ENCODE assay signal across 20 cellular contexts in genomic region chr1:243294723-243295121, GRCh38. TPM values are rescaled to one million over a fixed set of nuclear protein-coding genes. Genes with fewer than 3 reads are reported as not detected.
DNase-seq lines count a peak whose midpoint lies in the region; ATAC-seq, FAIRE-seq and TF ChIP-seq lines count a peak whose summit lies in the region.
"Had no signal": no experiment of that assay in that cellular context is flagged by ENCODE, and none has a peak within 500 bp of the region (broad histone marks: within the 10 kb centered on the region; RNA-seq: fewer than 3 reads in every experiment).

No MANE protein-coding gene starts in this region.

- H3K27ac Mint-ChIP-seq in Caco-2 (ENCODE audit: unreplicated experiment) = peak overlapping the region; percentile 15
- H3K27ac Mint-ChIP-seq: natural killer cell had no signal

- CTCF ChIA-PET in Caco-2 (lab: Charles Lee) = interaction anchor here (0.6 kb wide), 2 partner anchors 48 to 989 kb away, joined by 3 to 4 read pairs; no protein-coding TSS in a partner anchor
- CTCF ChIA-PET in IMR-90 (lab: Yijun Ruan, JAX) = no interaction called here

- H3K36me3 Mint-ChIP-seq in Caco-2 (ENCODE audit: insufficient read depth, unreplicated experiment) = peaks cover 7% of the 10 kb centered on the region

- TF ChIP-seq POLR2A in IMR-90 (IDR thresholded peaks at IDR 0.05; ENCODE audit: low read depth, low read length) = no peak
- no peak for TF ChIP-seq POLR2A in testis (IDR thresholded peaks at IDR 0.05)
- no peak for TF ChIP-seq POLR2A in gastroesophageal sphincter (IDR thresholded peaks at IDR 0.05)

- no peak overlapping the region for H2AFZ ChIP-seq in IMR-90 (replicated peaks; ENCODE audit: low read length, poor library complexity)
- H2AFZ ChIP-seq: GM23338 had no signal

- no peak overlapping the region for H3K14ac ChIP-seq in IMR-90 (replicated peaks; ENCODE audit: low read depth, low read length)

- no peak overlapping the region for H4K91ac ChIP-seq in IMR-90 (ENCODE audit: insufficient read depth, low read depth, low read length)

- H2BK5ac ChIP-seq in IMR-90 (ENCODE audit: low read depth, low read length, poor library complexity, severe bottlenecking) = peak overlapping the region; percentile 41

- H3K4me1 ChIP-seq in Caco-2 (no peaks in the 10 kb centered on the region), IMR-90 (ENCODE audit: control insufficient read depth, insufficient read depth, low read length) (peaks cover 5% of the 10 kb centered on the region; the same call in 1 of the 2 replicates), testis (no peaks in the 10 kb centered on the region), gastroesophageal sphincter (no peaks in the 10 kb centered on the region)
- H3K4me1 ChIP-seq: SJSA1 had no signal

- no peak for TF ChIP-seq EP300 in gastroesophageal sphincter (IDR thresholded peaks at IDR 0.05)

- no peak overlapping the region for H3K4me3 Mint-ChIP-seq in Caco-2 (ENCODE audit: unreplicated experiment)
- H3K4me3 Mint-ChIP-seq: CD14-positive monocyte; GM23338; natural killer cell; stimulated activated naive B cell treated with anti-CD40 and anti-IgM and Interleukin-4, amounts not matched to agents 10 μg/mL and 1 μg/mL and 100 μg/mL, for 72 hours had no signal

- peaks cover 7% of the 10 kb centered on the region for H3K4me1 Mint-ChIP-seq in Caco-2 (ENCODE audit: low read depth, unreplicated experiment)
- H3K4me1 Mint-ChIP-seq: CD14-positive monocyte, natural killer cell had no signal

- no peak for TF ChIP-seq CTCF in Caco-2 (IDR thresholded peaks at IDR 0.05; ENCODE audit: insufficient read depth in 1 of 2, low read depth in 1 of 2, low read length in 1 of 2, severe bottlenecking in 1 of 2, unreplicated experiment in 1 of 2)
- TF ChIP-seq CTCF in IMR-90 (conservative IDR thresholded peaks at IDR 0.05; ENCODE audit: low read depth, low read length) = no peak
- TF ChIP-seq CTCF in bronchial epithelial cell (IDR thresholded peaks at IDR 0.05; ENCODE audit: insufficient read depth, low read length, severe bottlenecking) = no peak
- TF ChIP-seq CTCF in testis (IDR thresholded peaks at IDR 0.05) = no peak
- no peak for TF ChIP-seq CTCF in gastroesophageal sphincter (IDR thresholded peaks at IDR 0.05)

- H3K27ac ChIP-seq in IMR-90 (ENCODE audit: insufficient read depth, low read length) (no peak overlapping the region), testis (no peak overlapping the region), gastroesophageal sphincter (no peak overlapping the region)
- H3K27ac ChIP-seq: dorsolateral prefrontal cortex, HL-60, SJSA1 had no signal

- ATAC-seq in IMR-90 (ENCODE audit: low read depth) = peak; percentile 51; the same call in 1 of the 2 replicates
- ATAC-seq in GM19023 (IDR thresholded peaks at IDR 0.05; ENCODE audit: unreplicated experiment) = no peak
- ATAC-seq in gastroesophageal sphincter = no peak
- ATAC-seq: natural killer cell; stimulated activated naive B cell treated with anti-CD40 and anti-IgM and Interleukin-4, amounts not matched to agents 10 μg/mL and 1 μg/mL and 100 μg/mL, for 72 hours had no signal

- H3K4me3 ChIP-seq in Caco-2 (ENCODE audit: low read depth, low read length) = no peak overlapping the region
- no peak overlapping the region for H3K4me3 ChIP-seq in IMR-90 (ENCODE audit: insufficient read depth, low read depth, low read length)
- H3K4me3 ChIP-seq in bronchial epithelial cell (ENCODE audit: low read depth, low read length) = no peak overlapping the region
- no peak overlapping the region for H3K4me3 ChIP-seq in testis
- H3K4me3 ChIP-seq in gastroesophageal sphincter = no peak overlapping the region
- H3K4me3 ChIP-seq: dorsolateral prefrontal cortex, GM23338, SJSA1 had no signal

- no peak overlapping the region for H3K4me2 ChIP-seq in IMR-90 (ENCODE audit: low read depth, low read length)
- H3K4me2 ChIP-seq: GM23338 had no signal

- no peaks in the 10 kb centered on the region; the same call in 1 of the 2 replicates for H3K9me1 ChIP-seq in IMR-90 (ENCODE audit: insufficient read depth, low read length)

- intact Hi-C loops in Caco-2 (cut with micrococcal nuclease; ENCODE audit: unreplicated experiment) = no loop called here
- intact Hi-C loops in IMR-90 (cut with micrococcal nuclease) = loop anchor here (2.0 kb wide), 1 partner anchor 16 kb away; no protein-coding TSS in a partner anchor
- intact Hi-C loops in testis (cut with DNase I; ENCODE audit: low total_unique reads) = no loop called here

- no peaks in the 10 kb centered on the region for H4K20me1 ChIP-seq in IMR-90 (ENCODE audit: insufficient read depth, low read length)

- H3K36me3 ChIP-seq in Caco-2 (ENCODE audit: control insufficient read depth, insufficient read depth, low read length) = no peaks in the 10 kb centered on the region
- H3K36me3 ChIP-seq in IMR-90 (ENCODE audit: control insufficient read depth, insufficient read depth, low read length) = peaks cover 4% of the 10 kb centered on the region
- peaks cover 2% of the 10 kb centered on the region for H3K36me3 ChIP-seq in bronchial epithelial cell (ENCODE audit: control insufficient read depth, insufficient read depth, low read length)
- H3K36me3 ChIP-seq in testis (ENCODE audit: low read depth, missing control alignments) = no peaks in the 10 kb centered on the region
- H3K36me3 ChIP-seq in gastroesophageal sphincter = peaks cover 0 to 81% of the 10 kb centered on the region in 2 donors

- dilution Hi-C loops in IMR-90 (cut with HindIII; ENCODE audit: low sequenced_read_pairs, unreplicated experiment) = no loop called here

- no peak overlapping the region for H3K18ac ChIP-seq in IMR-90 (ENCODE audit: low read depth, low read length)

- POLR2A ChIA-PET in Caco-2 (lab: Charles Lee) (no interaction called here), IMR-90 (lab: Charles Lee; ENCODE audit: unreplicated experiment) (no interaction called here)

- no peak overlapping the region for H4K8ac ChIP-seq in IMR-90 (ENCODE audit: low read depth in 2 of 2, low read length in 2 of 2)

- H3K27me3 ChIP-seq in Caco-2 (replicated peaks; ENCODE audit: control insufficient read depth, insufficient read depth, low read length) (no peaks in the 10 kb centered on the region), IMR-90 (ENCODE audit: control insufficient read depth, insufficient read depth, low read length) (no peaks in the 10 kb centered on the region), bronchial epithelial cell (ENCODE audit: control insufficient read depth, insufficient read depth, low read length) (no peaks in the 10 kb centered on the region), testis (no peaks in the 10 kb centered on the region), gastroesophageal sphincter (no peaks in the 10 kb centered on the region)
- H3K27me3 ChIP-seq: dorsolateral prefrontal cortex, SJSA1 had no signal

- no peak overlapping the region for H2BK20ac ChIP-seq in IMR-90 (ENCODE audit: low read depth, low read length)

- WGBS in IMR-90 (ENCODE audit: extremely low coverage in 2 of 2, insufficient read length in 1 of 2), 2 experiments = no CpG with 5 or more reads among the region's 3 CpGs
- WGBS in testis, 2 donors = 75 to 90% methylated on average over 3 of the region's 3 CpGs
- 73 to 77% methylated on average over 2 to 3 of the region's 3 CpGs for WGBS in gastroesophageal sphincter (ENCODE audit: low coverage in 1 of 2), 2 donors

- H3K79me1 ChIP-seq in IMR-90 (ENCODE audit: low read depth in 1 of 2, low read length in 2 of 2) = peaks cover 17 to 25% of the 10 kb centered on the region in 2 experiments

- H3K23ac ChIP-seq in IMR-90 (ENCODE audit: low read depth, low read length) = no peak overlapping the region

- no peak overlapping the region for H4K5ac ChIP-seq in IMR-90 (ENCODE audit: low read depth, low read length)

- H3K56ac ChIP-seq in IMR-90 (ENCODE audit: extremely low read depth, insufficient read depth, low read length) = no peak overlapping the region

- H2BK120ac ChIP-seq in IMR-90 (ENCODE audit: low read depth, low read length) = no peak overlapping the region

- TF ChIP-seq RAD21 in IMR-90 (IDR thresholded peaks at IDR 0.05; ENCODE audit: low read length) = no peak

- no peak overlapping the region for H2AK5ac ChIP-seq in IMR-90 (ENCODE audit: low read depth, low read length)

- no peak overlapping the region for H2BK15ac ChIP-seq in IMR-90 (ENCODE audit: low read depth, low read length)

- H3K9me3 Mint-ChIP-seq in Caco-2 (ENCODE audit: unreplicated experiment) = peaks cover 11% of the 10 kb centered on the region
- H3K9me3 Mint-ChIP-seq: GM23338 had no signal

- H2AK9ac ChIP-seq in IMR-90 (replicated peaks; ENCODE audit: low read depth, low read length, poor library complexity) = no peak overlapping the region

- BruUV-seq in Caco-2 (replicated peaks; lab: Mats Ljungman, UMichigan) = no TSS peak
- BruUV-seq in IMR-90 (replicated peaks; lab: Mats Ljungman, UMichigan) = no TSS peak

- no peak for DNase-seq in Caco-2
- DNase-seq in IMR-90 = peak; percentile 68
- peak; percentile 95 for DNase-seq in bronchial epithelial cell (ENCODE audit: low read depth)
- peak; percentile 19 for DNase-seq in kidney glomerular epithelial cell (lab: John Stamatoyannopoulos, UW)
- no peak for DNase-seq in testis
- no peak for DNase-seq in superior temporal gyrus (ENCODE audit: extremely low spot score)
- DNase-seq: amygdala; dorsolateral prefrontal cortex; head of caudate nucleus; natural killer cell; NCI-H2081; NK-92 treated with Interleukin-12 subunit alpha and Interleukin-12 subunit beta, amount 100 ng/mL, for 24 hours; stimulated activated CD4-positive, alpha-beta T cell treated with anti-CD3 and anti-CD28 coated beads, Interleukin-4, amount 100 ng/mL, for 1 hour; stimulated activated naive B cell treated with anti-CD40 and anti-IgM and Interleukin-4, amounts not matched to agents 10 μg/mL and 1 μg/mL and 100 μg/mL, for 72 hours had no signal

- no peak for FAIRE-seq in bronchial epithelial cell (lab: Jason Lieb, UNC)

- in situ Hi-C loops in IMR-90 (cut with MboI; ENCODE audit: low sequenced_read_pairs) = no loop called here

- H3K27me3 Mint-ChIP-seq in Caco-2 (ENCODE audit: insufficient read depth, unreplicated experiment) = no peaks in the 10 kb centered on the region
- H3K27me3 Mint-ChIP-seq: stimulated activated naive B cell treated with anti-CD40 and anti-IgM and Interleukin-4, amounts not matched to agents 10 μg/mL and 1 μg/mL and 100 μg/mL, for 72 hours had no signal

- no peak overlapping the region for H3K4ac ChIP-seq in IMR-90 (ENCODE audit: low read depth, low read length)

- H3K9me3 ChIP-seq in Caco-2 = no peaks in the 10 kb centered on the region
- H3K9me3 ChIP-seq in IMR-90 (ENCODE audit: control insufficient read depth, insufficient read depth, low read length) = peaks cover 3% of the 10 kb centered on the region; the same call in 1 of the 2 replicates
- no peaks in the 10 kb centered on the region for H3K9me3 ChIP-seq in testis
- peaks cover 0 to 12% (median 0%) of the 10 kb centered on the region in 3 donors for H3K9me3 ChIP-seq in gastroesophageal sphincter
- H3K9me3 ChIP-seq: SJSA1 had no signal

- H3K9ac ChIP-seq in IMR-90 (ENCODE audit: low read depth, low read length) = no peak overlapping the region

RNA-seq across cellular contexts. Expression of gene SDCCAG8, which starts 38.9 kb away (rescaled TPM):
- total RNA-seq in Caco-2 (2022) (20.0 and 23.0 TPM in 2 replicates), IMR-90 (2012; rRNA removed) (43.3 and 46.8 TPM in 2 replicates), bronchial epithelial cell (32.4 and 42.6 TPM in 2 replicates), testis (10 to 100 TPM; 40.6 to 45.4 TPM), gastroesophageal sphincter (10 to 100 TPM; 30.2 to 46.4 (median 36.7) TPM)
- polyA plus RNA-seq in IMR-90 (2012; rRNA removed) (24.2 and 25.2 TPM in 2 replicates), testis (ENCODE audit: insufficient read depth, low read depth, low replicate concordance) (21.9 TPM)
- polyA plus RNA-seq in IMR-90 (2012; cell fraction: cytosol; rRNA removed) = 15.6 and 16.9 TPM in 2 replicates
- 15.2 and 27.1 TPM in 2 replicates for polyA plus RNA-seq in IMR-90 (2012; cell fraction: nucleus; rRNA removed; ENCODE audit: low replicate concordance)

RNA-seq across cellular contexts. Expression of gene CEP170, which starts 39.6 kb away (rescaled TPM):
- total RNA-seq in Caco-2 (2022) (22.4 and 32.4 TPM in 2 replicates), IMR-90 (2012; rRNA removed) (151 and 196 TPM in 2 replicates), bronchial epithelial cell (20.7 and 21.6 TPM in 2 replicates), testis (100 to 1,000 TPM in 1 of 2 donors, 10 to 100 TPM in 1; 64.0 to 132 TPM), gastroesophageal sphincter (10 to 100 TPM; 33.1 to 53.5 (median 41.6) TPM)
- polyA plus RNA-seq in IMR-90 (2012; rRNA removed) (65.8 and 66.0 TPM in 2 replicates), testis (ENCODE audit: insufficient read depth, low read depth, low replicate concordance) (165 TPM)
- 21.7 and 28.1 TPM in 2 replicates for polyA plus RNA-seq in IMR-90 (2012; cell fraction: cytosol; rRNA removed)
- 39.6 and 175 TPM in 2 replicates for polyA plus RNA-seq in IMR-90 (2012; cell fraction: nucleus; rRNA removed; ENCODE audit: low replicate concordance)

Comparison
In these comparisons a context has a peak if more than half of its experiments do, and no peak if none do; other contexts are left out.
1. DNase-seq: peak in IMR-90 (single experiment), bronchial epithelial cell (single experiment) and kidney glomerular epithelial cell (single experiment); none in Caco-2 (0 of 2), testis (single experiment) and superior temporal gyrus (single experiment).